ENCODE assay signal across 32 cellular contexts in genomic region chr11:117888140-117888561, GRCh38. TPM values are rescaled to one million over a fixed set of nuclear protein-coding genes. Genes with fewer than 3 reads are reported as not detected.
DNase-seq lines count a peak whose midpoint lies in the region; ATAC-seq and TF ChIP-seq lines count a peak whose summit lies in the region.
"Had no signal": no experiment of that assay in that cellular context is flagged by ENCODE, and none has a peak within 500 bp of the region (broad histone marks: within the 10 kb centered on the region; RNA-seq: fewer than 3 reads in every experiment).

No MANE protein-coding gene starts in this region.

- intact Hi-C loops in Calu3 (cut with micrococcal nuclease; ENCODE audit: unreplicated experiment) (no loop called here), transverse colon (cut with DNase I; ENCODE audit: low total_unique reads) (no loop called here)

- H3K27ac ChIP-seq in neuronal stem cell (replicated peaks; ENCODE audit: low read length) (no peak overlapping the region), transverse colon (peak overlapping the region in 1 of 4 donors; percentile 91)
- H3K27ac ChIP-seq: A549, colonic mucosa, esophagus squamous epithelium, pancreas, SJSA1, suprapubic skin had no signal

- BruUV-seq in Calu3 (replicated peaks; lab: Mats Ljungman, UMichigan) = no TSS peak

- no peaks in the 10 kb centered on the region for H3K36me3 Mint-ChIP-seq in activated T-cell treated with anti-CD3 and anti-CD28 coated beads, Interleukin-2, amount 50 U/mL, for 4 hours (ENCODE audit: insufficient read depth)
- H3K36me3 Mint-ChIP-seq in Calu3 (ENCODE audit: insufficient read depth, unreplicated experiment) = no peaks in the 10 kb centered on the region
- H3K36me3 Mint-ChIP-seq: CD8-positive, alpha-beta T cell had no signal

- peak; percentile 4 to 5 for DNase-seq in activated T-cell treated with anti-CD3 and anti-CD28 coated beads, Interleukin-2, amount 50 U/mL, for 48 hours
- DNase-seq in activated T-cell treated with anti-CD3 and anti-CD28 coated beads, Interleukin-2, amount 50 U/mL, for 4 hours = no peak
- DNase-seq in neuronal stem cell (ENCODE audit: low spot score) (no peak), ureter (ENCODE audit: low spot score) (peak; percentile 35), dedifferentiated amniotic fluid mesenchymal stem cell (ENCODE audit: extremely low spot score) (no peak), Calu3 (no peak), transverse colon (no peak)
- DNase-seq: activated B cell treated with CpG ODN at 0.5 μM for 24 hours; DMS153; esophagus squamous epithelium; foreskin melanocyte; GF-D8; HCEC 1CT; midbrain; NCI-H1436 treated with DMSO at 0.1 percent for 48 hours; pancreas; right cardiac atrium; stimulated activated CD4-positive, alpha-beta T cell treated with anti-CD3 and anti-CD28 coated beads, Interleukin-12 subunit alpha, Interleukin-12 subunit beta, amount 100 ng/mL, for 4 hours; stimulated activated CD4-positive, alpha-beta T cell treated with anti-CD3 and anti-CD28 coated beads, Interleukin-4, amount 100 ng/mL, for 24 hours; stimulated activated naive CD4-positive, alpha-beta T cell had no signal

- no peak overlapping the region for H3K14ac ChIP-seq in neuronal stem cell (ENCODE audit: low read length)

- peak overlapping the region; percentile 13 for H2AFZ ChIP-seq in neuronal stem cell (ENCODE audit: low read length)

- H3K23ac ChIP-seq in neuronal stem cell (ENCODE audit: low read depth, low read length, poor library complexity) = no peak overlapping the region

- TF ChIP-seq CTCF in Calu3 (IDR thresholded peaks at IDR 0.05; ENCODE audit: unreplicated experiment) (no peak), transverse colon (IDR thresholded peaks at IDR 0.05) (no peak)

- H3K4me2 ChIP-seq in neuronal stem cell (ENCODE audit: insufficient read depth, low read length, poor library complexity, severe bottlenecking) = no peak overlapping the region
- H3K4me2 ChIP-seq: A549 had no signal

- peaks cover 0 to 2% of the 10 kb centered on the region in 2 donors for H3K4me1 ChIP-seq in neuronal stem cell (ENCODE audit: control insufficient read depth in 2 of 2, insufficient read depth in 1 of 2, low read depth in 1 of 2, low read length in 2 of 2)
- H3K4me1 ChIP-seq in transverse colon = peaks cover under 1 to 22% (median 12%) of the 10 kb centered on the region in 4 donors
- H3K4me1 ChIP-seq: A549, colonic mucosa, pancreas, SJSA1 had no signal

- no peak overlapping the region for H3K4me3 Mint-ChIP-seq in activated T-cell treated with anti-CD3 and anti-CD28 coated beads, Interleukin-2, amount 50 U/mL, for 4 hours
- no peak overlapping the region for H3K4me3 Mint-ChIP-seq in Calu3 (ENCODE audit: low read depth, unreplicated experiment)
- H3K4me3 Mint-ChIP-seq: activated B cell treated with CpG ODN at 0.5 μM for 24 hours; CD8-positive, alpha-beta T cell; naive thymus-derived CD8-positive, alpha-beta T cell had no signal

- H3K27me3 ChIP-seq in neuronal stem cell (ENCODE audit: control insufficient read depth in 3 of 3, insufficient read depth in 3 of 3, low read depth in 1 of 3, low read length in 3 of 3) (peaks cover 0 to 9% (median 0%) of the 10 kb centered on the region in 3 experiments), transverse colon (no peaks in the 10 kb centered on the region)
- H3K27me3 ChIP-seq: colonic mucosa, pancreas, SJSA1 had no signal

- in situ Hi-C loops in transverse colon (cut with MboI; ENCODE audit: low pct_ligation_motif_present in 1 of 4, low pct_unique_long_range_greater_than_20kb in 1 of 4, low sequenced_read_pairs in 3 of 4) = no loop called here

- H3K79me1 ChIP-seq in neuronal stem cell (ENCODE audit: low read depth, low read length) = peaks cover 2% of the 10 kb centered on the region

- H4K91ac ChIP-seq in neuronal stem cell (ENCODE audit: low read depth, low read length, poor library complexity) = no peak overlapping the region

- H3K4me1 Mint-ChIP-seq in activated T-cell treated with anti-CD3 and anti-CD28 coated beads, Interleukin-2, amount 50 U/mL, for 4 hours (ENCODE audit: low read depth) = no peaks in the 10 kb centered on the region
- no peaks in the 10 kb centered on the region for H3K4me1 Mint-ChIP-seq in Calu3 (ENCODE audit: low read depth, unreplicated experiment)
- H3K4me1 Mint-ChIP-seq: naive thymus-derived CD8-positive, alpha-beta T cell had no signal

- H3K27ac Mint-ChIP-seq in Calu3 (ENCODE audit: unreplicated experiment) = no peak overlapping the region
- H3K27ac Mint-ChIP-seq: activated B cell treated with CpG ODN at 0.5 μM for 24 hours; activated naive CD4-positive, alpha-beta T cell treated with anti-CD3 and anti-CD28 coated beads, Interleukin-2, amount 50 U/mL, for 72 hours; activated T-helper 2 cell treated with anti-CD3 and anti-CD28 coated beads, Interferon-gamma antibody, Interleukin-2, Interleukin-4, amounts not matched to agents 10 μg/mL and 5 μg/mL and 100 μg/mL, durations not matched to agents 14 hours and 24 hours and 36 hours; CD8-positive, alpha-beta T cell had no signal

- no peak overlapping the region for H2AK5ac ChIP-seq in neuronal stem cell (ENCODE audit: low read depth, low read length)

- peaks cover 4% of the 10 kb centered on the region for H3K27me3 Mint-ChIP-seq in activated T-cell treated with anti-CD3 and anti-CD28 coated beads, Interleukin-2, amount 50 U/mL, for 4 hours (ENCODE audit: low read depth)
- peaks cover 55% of the 10 kb centered on the region for H3K27me3 Mint-ChIP-seq in Calu3 (ENCODE audit: unreplicated experiment)

- H3K9me3 ChIP-seq in neuronal stem cell (replicated peaks in 1 of 2; ENCODE audit: control insufficient read depth in 2 of 2, insufficient read depth in 1 of 2, low read depth in 1 of 2, low read length in 2 of 2) (no peaks in the 10 kb centered on the region), transverse colon (no peaks in the 10 kb centered on the region)
- H3K9me3 ChIP-seq: A549, colonic mucosa, esophagus squamous epithelium, pancreas, SJSA1, suprapubic skin had no signal

- no peak overlapping the region for H2BK15ac ChIP-seq in neuronal stem cell (ENCODE audit: low read length)

- H3K18ac ChIP-seq in neuronal stem cell (ENCODE audit: low read length) = no peak overlapping the region

- no peak for TF ChIP-seq POLR2A in transverse colon (IDR thresholded peaks at IDR 0.05)

- no peak overlapping the region for H2BK12ac ChIP-seq in neuronal stem cell (ENCODE audit: low read length)

- no peak overlapping the region for H4K8ac ChIP-seq in neuronal stem cell (ENCODE audit: low read depth, low read length)

- no peak overlapping the region for H2BK120ac ChIP-seq in neuronal stem cell (ENCODE audit: low read depth, low read length)

- no peak overlapping the region for H3K9ac ChIP-seq in neuronal stem cell (ENCODE audit: low read depth, low read length, poor library complexity)

- ATAC-seq in activated T-cell treated with anti-CD3 and anti-CD28 coated beads, Interleukin-2, amount 50 U/mL, for 4 hours = no peak
- ATAC-seq in esophagus mucosa = peak; percentile 18
- ATAC-seq: A549; activated naive CD4-positive, alpha-beta T cell treated with anti-CD3 and anti-CD28 coated beads, Interleukin-2, amount 50 U/mL, for 72 hours; CD8-positive, alpha-beta T cell; left lobe of liver; naive thymus-derived CD8-positive, alpha-beta T cell; right cardiac atrium had no signal

- no peak overlapping the region for H3K4me3 ChIP-seq in neuronal stem cell (ENCODE audit: low read length in 2 of 2)
- H3K4me3 ChIP-seq in transverse colon = no peak overlapping the region
- H3K4me3 ChIP-seq: A549, colonic mucosa, esophagus squamous epithelium, pancreas, SJSA1, suprapubic skin had no signal

- no peak overlapping the region for H2BK5ac ChIP-seq in neuronal stem cell (ENCODE audit: low read length)

- peaks cover 9% of the 10 kb centered on the region for H3K9me3 Mint-ChIP-seq in activated T-cell treated with anti-CD3 and anti-CD28 coated beads, Interleukin-2, amount 50 U/mL, for 4 hours
- peaks cover 2% of the 10 kb centered on the region for H3K9me3 Mint-ChIP-seq in Calu3 (ENCODE audit: low read depth, unreplicated experiment)
- H3K9me3 Mint-ChIP-seq: activated T-helper 2 cell treated with anti-CD3 and anti-CD28 coated beads, Interferon-gamma antibody, Interleukin-2, Interleukin-4, amounts not matched to agents 10 μg/mL and 5 μg/mL and 100 μg/mL, durations not matched to agents 14 hours and 24 hours and 36 hours had no signal

- no CpG with 5 or more reads among the region's 8 CpGs for WGBS in neuronal stem cell (ENCODE audit: extremely low coverage in 2 of 2, insufficient read length in 2 of 2, insufficient replicate concordance in 1 of 2), 2 donors
- 83 to 100% methylated on average over 1 to 8 of the region's 8 CpGs for WGBS in transverse colon (ENCODE audit: low coverage in 1 of 2), 2 donors

- TF ChIP-seq EP300 in transverse colon (IDR thresholded peaks at IDR 0.05; ENCODE audit: low read depth) = no peak

- CTCF ChIA-PET in Calu3 (lab: Charles Lee) = no interaction called here

- H3K36me3 ChIP-seq in neuronal stem cell (replicated peaks in 1 of 2; ENCODE audit: control insufficient read depth in 2 of 2, insufficient read depth in 2 of 2, low read length in 2 of 2) (no peaks in the 10 kb centered on the region), transverse colon (no peaks in the 10 kb centered on the region)
- H3K36me3 ChIP-seq: colonic mucosa, esophagus squamous epithelium, pancreas, SJSA1, suprapubic skin had no signal

- no peak overlapping the region for H3K4ac ChIP-seq in neuronal stem cell (ENCODE audit: low read length)

RNA-seq across cellular contexts. Expression of gene FXYD6, which starts 11.7 kb away (rescaled TPM):
- total RNA-seq in activated T-cell treated with anti-CD3 and anti-CD28 coated beads, Interleukin-2, amount 50 U/mL, for 4 hours = under 1 TPM in 2 of 3 donors, not detected in 1; 0.16 to 0.38 TPM
- total RNA-seq in esophagus mucosa (1.6 TPM), ureter (41.8 TPM), Calu3 (2022) (0.61 and 0.78 TPM in 2 replicates), transverse colon (10 to 100 TPM; 29.2 to 62.5 (median 46.0) TPM)
- 291 TPM for polyA plus RNA-seq in neuronal stem cell (2013, experiment 1 of 2)
- polyA plus RNA-seq in neuronal stem cell (2013, experiment 2 of 2) = 288 TPM
- total RNA-seq: activated B cell treated with CpG ODN at 0.5 μM for 24 hours; bronchial epithelial cell; CD8-positive, alpha-beta T cell; naive thymus-derived CD8-positive, alpha-beta T cell had no signal
- polyA plus RNA-seq: naive thymus-derived CD8-positive, alpha-beta T cell had no signal

RNA-seq across cellular contexts. Expression of gene TMPRSS13, which starts 41.1 kb away (rescaled TPM):
- under 1 TPM; 0.26 to 0.38 (median 0.38) TPM for total RNA-seq in activated T-cell treated with anti-CD3 and anti-CD28 coated beads, Interleukin-2, amount 50 U/mL, for 4 hours
- 29.9 TPM for total RNA-seq in esophagus mucosa
- polyA plus RNA-seq in neuronal stem cell (2013, experiment 1 of 2) = 0.10 TPM
- polyA plus RNA-seq in neuronal stem cell (2013, experiment 2 of 2) = 0.12 TPM
- total RNA-seq in ureter = 1.9 TPM
- total RNA-seq in Calu3 (2022) = 1.4 and 2.3 TPM in 2 replicates
- total RNA-seq in transverse colon = under 1 TPM in 2 of 4 donors, not detected in 2; 0.27 to 0.79 TPM
- total RNA-seq: RPMI7951, SJSA1 had no signal
- polyA plus RNA-seq: A549 had no signal

Comparison
In these comparisons a context has a peak if more than half of its experiments do, and no peak if none do; other contexts are left out.
1. DNase-seq: peak in activated T-cell treated with anti-CD3 and anti-CD28 coated beads, Interleukin-2, amount 50 U/mL, for 48 hours (2 of 2) and ureter (single experiment); none in activated T-cell treated with anti-CD3 and anti-CD28 coated beads, Interleukin-2, amount 50 U/mL, for 4 hours (single experiment), neuronal stem cell (single experiment), dedifferentiated amniotic fluid mesenchymal stem cell (single experiment), Calu3 (single experiment) and transverse colon (single experiment).
2. RNA of gene FXYD6, which starts 11.7 kb away (total RNA-seq): 29.2 to 62.5 TPM in transverse colon and 41.8 TPM in ureter (single experiment); 1.6 TPM in esophagus mucosa (single experiment), 0.61 to 0.78 TPM in Calu3 and 0.16 to 0.38 TPM in activated T-cell treated with anti-CD3 and anti-CD28 coated beads, Interleukin-2, amount 50 U/mL, for 4 hours; every median in the first group is over 10 times any median in the second.